ENCODE assay signal across 24 cellular contexts in the genomic region with DNA sequence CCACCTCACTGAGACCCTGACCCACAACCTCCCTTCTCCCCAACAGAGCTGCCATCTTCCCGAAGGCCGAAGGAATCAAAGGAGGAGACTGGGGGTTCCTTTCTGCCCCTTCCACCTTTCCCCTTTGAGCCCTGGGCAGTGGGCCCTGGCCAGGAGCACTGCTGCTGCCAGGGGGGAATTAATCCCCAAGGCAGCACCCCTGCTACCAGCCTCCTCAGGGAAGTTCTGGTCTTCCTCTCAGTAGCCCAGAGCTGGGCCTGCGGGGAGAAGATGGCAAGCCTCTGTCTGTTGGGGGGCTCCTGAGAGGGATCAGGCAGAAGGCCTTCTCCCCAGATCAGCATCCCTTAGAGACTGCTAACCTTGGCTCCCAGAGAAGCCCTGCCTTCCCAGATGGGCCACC. TPM values are rescaled to one million over a fixed set of nuclear protein-coding genes. Genes with fewer than 3 reads are reported as not detected.
DNase-seq lines count a peak whose midpoint lies in the region; ATAC-seq lines count a peak whose summit lies in the region.
"Had no signal": no experiment of that assay in that cellular context is flagged by ENCODE, and none has a peak within 500 bp of the region (broad histone marks: within the 10 kb centered on the region; RNA-seq: fewer than 3 reads in every experiment).

No MANE protein-coding gene starts in this region.

- H2BK5ac ChIP-seq in neuronal stem cell (ENCODE audit: low read length): no peak overlapping the region

- H3K14ac ChIP-seq in neuronal stem cell (ENCODE audit: low read length): no peak overlapping the region

- no peak overlapping the region for H3K9ac ChIP-seq in neuronal stem cell (ENCODE audit: low read depth, low read length, poor library complexity)
- H3K9ac ChIP-seq: BLaER1, GM23248, SK-N-SH had no signal

- peaks cover 11 to 45% of the 10 kb centered on the region in 2 donors for H3K4me1 ChIP-seq in neuronal stem cell (ENCODE audit: control insufficient read depth in 2 of 2, insufficient read depth in 1 of 2, low read depth in 1 of 2, low read length in 2 of 2)

- no peak for DNase-seq in activated naive CD8-positive, alpha-beta T cell treated with anti-CD3 and anti-CD28 coated beads for 36 hours
- DNase-seq in effector memory CD8-positive, alpha-beta T cell: no peak
- DNase-seq in neuronal stem cell (ENCODE audit: low spot score) (no peak), UCSD-AML1 (lab: John Stamatoyannopoulos, UW; ENCODE audit: unreplicated experiment) (no peak), COR-L47 (lab: John Stamatoyannopoulos, UW) (no peak)
- DNase-seq: CD4-positive, CD25-positive, alpha-beta regulatory T cell; DMS53; GM23248; H9; HFFc6; IMR-90; KG1; MG63; NCI-H1105 treated with DMSO at 0.1 percent for 48 hours; NCI-H146; NCI-H2029; NCI-H446 treated with DMSO at 0.1 percent for 48 hours; NCI-H526; SK-N-SH had no signal

- no peak overlapping the region for H3K4me3 ChIP-seq in neuronal stem cell (ENCODE audit: low read length in 2 of 2)
- H3K4me3 ChIP-seq: BLaER1, GM23248, MG63 had no signal

- peak overlapping the region; percentile 65 for H3K18ac ChIP-seq in neuronal stem cell (ENCODE audit: low read length)

- H2AK5ac ChIP-seq in neuronal stem cell (ENCODE audit: low read depth, low read length): peak overlapping the region; percentile 12

- no peak overlapping the region for H3K23ac ChIP-seq in neuronal stem cell (ENCODE audit: low read depth, low read length, poor library complexity)

- WGBS in neuronal stem cell (ENCODE audit: extremely low coverage in 2 of 2, insufficient read length in 2 of 2, insufficient replicate concordance in 1 of 2), 2 donors: no CpG with 5 or more reads among the region's 3 CpGs

- H4K91ac ChIP-seq in neuronal stem cell (ENCODE audit: low read depth, low read length, poor library complexity): no peak overlapping the region

- H3K27me3 ChIP-seq in neuronal stem cell (ENCODE audit: control insufficient read depth in 3 of 3, insufficient read depth in 3 of 3, low read depth in 1 of 3, low read length in 3 of 3): peaks cover 0 to 46% (median 0%) of the 10 kb centered on the region in 3 experiments
- H3K27me3 ChIP-seq: BLaER1, MG63 had no signal

- no peak overlapping the region for H4K8ac ChIP-seq in neuronal stem cell (ENCODE audit: low read depth, low read length)

- peak overlapping the region; percentile 50 for H2BK15ac ChIP-seq in neuronal stem cell (ENCODE audit: low read length)

- peaks cover 3% of the 10 kb centered on the region for H3K4me1 Mint-ChIP-seq in activated naive CD8-positive, alpha-beta T cell (ENCODE audit: low read depth)
- peaks cover 9% of the 10 kb centered on the region for H3K4me1 Mint-ChIP-seq in activated naive CD8-positive, alpha-beta T cell treated with anti-CD3 and anti-CD28 coated beads for 36 hours
- H3K4me1 Mint-ChIP-seq in activated T-helper 17 cell treated with anti-CD3 and anti-CD28 coated beads, Interleukin-2, amount 50 U/mL, for 72 hours: no peaks in the 10 kb centered on the region
- peaks cover 5 to 8% of the 10 kb centered on the region in 2 donors for H3K4me1 Mint-ChIP-seq in effector memory CD8-positive, alpha-beta T cell (ENCODE audit: low read depth in 2 of 2)

- H3K27ac Mint-ChIP-seq in activated naive CD8-positive, alpha-beta T cell: peak overlapping the region; percentile 22
- H3K27ac Mint-ChIP-seq in activated naive CD8-positive, alpha-beta T cell treated with anti-CD3 and anti-CD28 coated beads for 36 hours: no peak overlapping the region
- H3K27ac Mint-ChIP-seq in activated T-helper 17 cell treated with anti-CD3 and anti-CD28 coated beads, Interleukin-2, amount 50 U/mL, for 72 hours: peak overlapping the region; percentile 25
- H3K27ac Mint-ChIP-seq in effector memory CD8-positive, alpha-beta T cell: peak overlapping the region; percentile 64 to 73
- H3K27ac Mint-ChIP-seq: HFFc6 had no signal

- H3K27ac ChIP-seq in neuronal stem cell (replicated peaks; ENCODE audit: low read length): no peak overlapping the region
- H3K27ac ChIP-seq: BLaER1, GM23248 had no signal

- no peak overlapping the region for H2BK120ac ChIP-seq in neuronal stem cell (ENCODE audit: low read depth, low read length)

- H3K27me3 Mint-ChIP-seq in activated naive CD8-positive, alpha-beta T cell: no peaks in the 10 kb centered on the region
- no peaks in the 10 kb centered on the region for H3K27me3 Mint-ChIP-seq in activated naive CD8-positive, alpha-beta T cell treated with anti-CD3 and anti-CD28 coated beads for 36 hours
- H3K27me3 Mint-ChIP-seq in activated T-helper 17 cell treated with anti-CD3 and anti-CD28 coated beads, Interleukin-2, amount 50 U/mL, for 72 hours: no peaks in the 10 kb centered on the region
- H3K27me3 Mint-ChIP-seq in effector memory CD8-positive, alpha-beta T cell: no peaks in the 10 kb centered on the region
- H3K27me3 Mint-ChIP-seq: CD4-positive, CD25-positive, alpha-beta regulatory T cell had no signal

- H3K36me3 ChIP-seq in neuronal stem cell (replicated peaks in 1 of 2; ENCODE audit: control insufficient read depth in 2 of 2, insufficient read depth in 2 of 2, low read length in 2 of 2): peaks cover 3 to 12% of the 10 kb centered on the region in 2 donors

- no peaks in the 10 kb centered on the region for H3K9me3 Mint-ChIP-seq in activated naive CD8-positive, alpha-beta T cell (ENCODE audit: low read depth)
- H3K9me3 Mint-ChIP-seq in activated naive CD8-positive, alpha-beta T cell treated with anti-CD3 and anti-CD28 coated beads for 36 hours: no peaks in the 10 kb centered on the region
- H3K9me3 Mint-ChIP-seq in activated T-helper 17 cell treated with anti-CD3 and anti-CD28 coated beads, Interleukin-2, amount 50 U/mL, for 72 hours: no peaks in the 10 kb centered on the region
- H3K9me3 Mint-ChIP-seq in effector memory CD8-positive, alpha-beta T cell: no peaks in the 10 kb centered on the region
- H3K9me3 Mint-ChIP-seq: CD4-positive, CD25-positive, alpha-beta regulatory T cell; H9; HFFc6 had no signal

- no peak overlapping the region for H3K4ac ChIP-seq in neuronal stem cell (ENCODE audit: low read length)

- H3K36me3 Mint-ChIP-seq in activated naive CD8-positive, alpha-beta T cell: no peaks in the 10 kb centered on the region
- peaks cover 4% of the 10 kb centered on the region for H3K36me3 Mint-ChIP-seq in activated naive CD8-positive, alpha-beta T cell treated with anti-CD3 and anti-CD28 coated beads for 36 hours
- H3K36me3 Mint-ChIP-seq in activated T-helper 17 cell treated with anti-CD3 and anti-CD28 coated beads, Interleukin-2, amount 50 U/mL, for 72 hours (ENCODE audit: low read depth): peaks cover 52% of the 10 kb centered on the region
- peaks cover 24% of the 10 kb centered on the region for H3K36me3 Mint-ChIP-seq in effector memory CD8-positive, alpha-beta T cell (ENCODE audit: insufficient read depth)

- no peak for ATAC-seq in activated T-helper 17 cell treated with anti-CD3 and anti-CD28 coated beads, Interleukin-2, amount 50 U/mL, for 72 hours (replicated peaks)
- ATAC-seq in effector memory CD8-positive, alpha-beta T cell (replicated peaks): no peak
- ATAC-seq in HG03045 (IDR thresholded peaks at IDR 0.05; ENCODE audit: unreplicated experiment): no peak
- ATAC-seq: Panc1 had no signal

- H3K4me3 Mint-ChIP-seq in activated naive CD8-positive, alpha-beta T cell: no peak overlapping the region
- no peak overlapping the region for H3K4me3 Mint-ChIP-seq in activated naive CD8-positive, alpha-beta T cell treated with anti-CD3 and anti-CD28 coated beads for 36 hours
- no peak overlapping the region for H3K4me3 Mint-ChIP-seq in activated T-helper 17 cell treated with anti-CD3 and anti-CD28 coated beads, Interleukin-2, amount 50 U/mL, for 72 hours
- H3K4me3 Mint-ChIP-seq in effector memory CD8-positive, alpha-beta T cell: no peak overlapping the region
- H3K4me3 Mint-ChIP-seq: CD4-positive, CD25-positive, alpha-beta regulatory T cell; H9; HFFc6 had no signal

- H3K79me1 ChIP-seq in neuronal stem cell (ENCODE audit: low read depth, low read length): no peaks in the 10 kb centered on the region

- H2AFZ ChIP-seq in neuronal stem cell (ENCODE audit: low read length): no peak overlapping the region
- H2AFZ ChIP-seq: GM23248 had no signal

- H2BK12ac ChIP-seq in neuronal stem cell (ENCODE audit: low read length): no peak overlapping the region

- H3K4me2 ChIP-seq in neuronal stem cell (ENCODE audit: insufficient read depth, low read length, poor library complexity, severe bottlenecking): no peak overlapping the region
- H3K4me2 ChIP-seq: BLaER1, SK-N-SH had no signal

- H3K9me3 ChIP-seq in neuronal stem cell (replicated peaks in 1 of 2; ENCODE audit: control insufficient read depth in 2 of 2, insufficient read depth in 1 of 2, low read depth in 1 of 2, low read length in 2 of 2): no peaks in the 10 kb centered on the region
- H3K9me3 ChIP-seq: BLaER1, MG63, SK-N-SH had no signal

RNA-seq across cellular contexts. Expression of gene DPCD, which starts 25.5 kb away (rescaled TPM):
- total RNA-seq in activated naive CD8-positive, alpha-beta T cell treated with anti-CD3 and anti-CD28 coated beads for 36 hours: 10 to 100 TPM; 20.4 to 22.9 TPM
- total RNA-seq in activated T-helper 17 cell treated with anti-CD3 and anti-CD28 coated beads, Interleukin-2, amount 50 U/mL, for 72 hours: 10 to 100 TPM; 10.6 to 19.2 TPM
- polyA plus RNA-seq in neuronal stem cell (2013, experiment 1 of 2): 39.1 TPM
- polyA plus RNA-seq in neuronal stem cell (2013, experiment 2 of 2): 37.9 TPM
- total RNA-seq: CD4-positive, CD25-positive, alpha-beta regulatory T cell had no signal

RNA-seq across cellular contexts. Expression of gene POLL, which starts 25.6 kb away (rescaled TPM):
- 10 to 100 TPM; 27.4 to 28.6 TPM for total RNA-seq in activated naive CD8-positive, alpha-beta T cell treated with anti-CD3 and anti-CD28 coated beads for 36 hours
- 10 to 100 TPM; 26.3 to 46.8 TPM for total RNA-seq in activated T-helper 17 cell treated with anti-CD3 and anti-CD28 coated beads, Interleukin-2, amount 50 U/mL, for 72 hours
- polyA plus RNA-seq in neuronal stem cell (2013, experiment 1 of 2): 16.0 TPM
- polyA plus RNA-seq in neuronal stem cell (2013, experiment 2 of 2): 15.3 TPM
